ENCODE assay signal across 28 cellular contexts in genomic region chr15:66739287-66739686, GRCh38. TPM values are rescaled to one million over a fixed set of nuclear protein-coding genes. Genes with fewer than 3 reads are reported as not detected.
"Had no signal": no experiment of that assay in that cellular context is flagged by ENCODE, and none has a peak within 500 bp of the region (broad histone marks: within the 10 kb centered on the region; RNA-seq: fewer than 3 reads in every experiment).

No MANE protein-coding gene starts in this region.

- H3K27me3 ChIP-seq: breast epithelium, gastrocnemius medialis, hepatocyte, pancreas, testis, transverse colon had no signal

- H3K27ac ChIP-seq: epithelial cell of prostate, gastrocnemius medialis, hepatocyte, pancreas, psoas muscle, skin epidermis, testis had no signal

- DNase-seq: activated CD4-positive, alpha-beta memory T cell treated with anti-CD3 and anti-CD28 coated beads for 36 hours; activated CD4-positive, alpha-beta T cell treated with anti-CD3 and anti-CD28 coated beads, Interleukin-2, amount 10 ng/mL, durations not matched to agents 24 days and 14 days; activated CD4-positive, CD25-positive, alpha-beta regulatory T cell treated with anti-CD3 and anti-CD28 coated beads, Interleukin-2, amount 50 U/mL, for 72 hours; activated CD8-positive, alpha-beta memory T cell treated with anti-CD3 and anti-CD28 coated beads, Interleukin-2, amount 50 U/mL, for 48 hours; activated gamma-delta T cell; activated naive CD4-positive, alpha-beta T cell treated with anti-CD3 and anti-CD28 coated beads, Interleukin-2, amount 10 ng/mL, durations not matched to agents 7 days and 5 days; activated naive CD8-positive, alpha-beta T cell treated with anti-CD3 and anti-CD28 coated beads, Interleukin-2, amount 10 ng/mL, durations not matched to agents 7 days and 5 days; activated T-cell treated with anti-CD3 and anti-CD28 coated beads, Interleukin-2, amount 50 U/mL, for 24 hours; effector CD8-positive, alpha-beta T cell; gastrocnemius medialis; glutamatergic neuron; islet precursor cell; left colon; midbrain; naive thymus-derived CD4-positive, alpha-beta T cell; nucleus accumbens; psoas muscle; stimulated activated CD4-positive, alpha-beta T cell treated with anti-CD3 and anti-CD28 coated beads, Interleukin-12 subunit alpha, Interleukin-12 subunit beta, amount 100 ng/mL, for 4 hours; stimulated activated CD4-positive, alpha-beta T cell treated with anti-CD3 and anti-CD28 coated beads, Interleukin-4, amount 100 ng/mL, for 1 hour; stimulated activated naive CD8-positive, alpha-beta T cell treated with anti-CD3 and anti-CD28 coated beads, Interleukin-15, Interleukin-2, amounts not matched to agents 100 U/mL and 50 U/mL, for 24 hours; T-helper 2 cell; testis; transverse colon had no signal

- ATAC-seq: gastrocnemius medialis; left colon; naive thymus-derived CD4-positive, alpha-beta T cell; pancreas; psoas muscle; stimulated activated naive CD8-positive, alpha-beta T cell treated with anti-CD3 and anti-CD28 coated beads, Interleukin-15, Interleukin-2, amounts not matched to agents 100 U/mL and 50 U/mL, for 24 hours had no signal

- H3K36me3 ChIP-seq: breast epithelium, gastrocnemius medialis, pancreas, transverse colon had no signal

- H3K4me3 ChIP-seq: breast epithelium, gastrocnemius medialis, hepatocyte, pancreas, psoas muscle, skin epidermis, testis, transverse colon had no signal

- H3K9me3 ChIP-seq: breast epithelium, gastrocnemius medialis, pancreas, psoas muscle, testis, transverse colon had no signal

RNA-seq across cellular contexts. Expression of gene SMAD6, which starts 37.3 kb away (rescaled TPM):
- polyA plus RNA-seq: naive thymus-derived CD4-positive, alpha-beta T cell had no signal
